ENCODE assay signal across 12 cellular contexts in genomic region chr3:59374812-59375211, GRCh38.
DNase-seq lines count a peak whose midpoint lies in the region; ATAC-seq and TF ChIP-seq lines count a peak whose summit lies in the region.
"Had no signal": no experiment of that assay in that cellular context is flagged by ENCODE, and none has a peak within 500 bp of the region (broad histone marks: within the 10 kb centered on the region; RNA-seq: fewer than 3 reads in every experiment).

No MANE protein-coding gene starts in this region.

- no peaks in the 10 kb centered on the region for H3K27me3 Mint-ChIP-seq in activated CD8-positive, alpha-beta T cell treated with anti-CD3 and anti-CD28 coated beads for 36 hours
- no peaks in the 10 kb centered on the region for H3K27me3 Mint-ChIP-seq in activated CD8-positive, alpha-beta T cell treated with anti-CD3 and anti-CD28 coated beads, Interleukin-2, amount 10 ng/mL, durations not matched to agents 7 days and 5 days (ENCODE audit: low read depth)
- H3K27me3 Mint-ChIP-seq in stimulated activated naive CD8-positive, alpha-beta T cell treated with anti-CD3 and anti-CD28 coated beads, Interleukin-15, amount 100 ng/mL, for 72 hours: no peaks in the 10 kb centered on the region
- H3K27me3 Mint-ChIP-seq: stimulated activated naive CD8-positive, alpha-beta T cell treated with anti-CD3 and anti-CD28 coated beads, Interleukin-15, Interleukin-2, amounts not matched to agents 100 ng/mL and 50 ng/mL, for 24 hours had no signal

- no peaks in the 10 kb centered on the region for H3K36me3 ChIP-seq in MM.1S (replicated peaks; ENCODE audit: insufficient read depth, low read length)

- H3K9me3 Mint-ChIP-seq in activated CD8-positive, alpha-beta T cell treated with anti-CD3 and anti-CD28 coated beads for 36 hours: no peaks in the 10 kb centered on the region
- peaks cover 8% of the 10 kb centered on the region for H3K9me3 Mint-ChIP-seq in activated CD8-positive, alpha-beta T cell treated with anti-CD3 and anti-CD28 coated beads, Interleukin-2, amount 10 ng/mL, durations not matched to agents 7 days and 5 days (ENCODE audit: insufficient read depth)
- peaks cover 7 to 22% of the 10 kb centered on the region in 2 donors for H3K9me3 Mint-ChIP-seq in stimulated activated naive CD8-positive, alpha-beta T cell treated with anti-CD3 and anti-CD28 coated beads, Interleukin-15, amount 100 ng/mL, for 72 hours

- no peaks in the 10 kb centered on the region for H3F3A ChIP-seq in MM.1S (ENCODE audit: insufficient read depth, low read length)

- no peaks in the 10 kb centered on the region for H4K20me1 ChIP-seq in MM.1S (ENCODE audit: insufficient read depth, low read length)

- H3K4me3 ChIP-seq in MM.1S (ENCODE audit: low read length): no peak overlapping the region

- no peaks in the 10 kb centered on the region for H3K9me3 ChIP-seq in MM.1S (replicated peaks; ENCODE audit: insufficient read depth, low read length)

- CTCF ChIA-PET in activated CD8-positive, alpha-beta T cell treated with anti-CD3 and anti-CD28 coated beads for 36 hours (lab: Charles Lee): no interaction called here
- CTCF ChIA-PET in activated CD8-positive, alpha-beta T cell treated with anti-CD3 and anti-CD28 coated beads, Interleukin-2, amount 10 ng/mL, durations not matched to agents 7 days and 5 days (lab: Charles Lee): no interaction called here

- H3K27ac ChIP-seq in MM.1S (ENCODE audit: low read length): peak overlapping the region; percentile 9; the same call in 1 of the 2 replicates

- no peaks in the 10 kb centered on the region for H3K36me3 Mint-ChIP-seq in activated CD8-positive, alpha-beta T cell treated with anti-CD3 and anti-CD28 coated beads for 36 hours (ENCODE audit: low read depth)
- H3K36me3 Mint-ChIP-seq in activated CD8-positive, alpha-beta T cell treated with anti-CD3 and anti-CD28 coated beads, Interleukin-2, amount 10 ng/mL, durations not matched to agents 7 days and 5 days (ENCODE audit: low read depth): no peaks in the 10 kb centered on the region

- H3K4me3 Mint-ChIP-seq in activated CD8-positive, alpha-beta T cell treated with anti-CD3 and anti-CD28 coated beads for 36 hours: no peak overlapping the region
- no peak overlapping the region for H3K4me3 Mint-ChIP-seq in activated CD8-positive, alpha-beta T cell treated with anti-CD3 and anti-CD28 coated beads, Interleukin-2, amount 10 ng/mL, durations not matched to agents 7 days and 5 days
- no peak overlapping the region for H3K4me3 Mint-ChIP-seq in stimulated activated naive CD8-positive, alpha-beta T cell treated with anti-CD3 and anti-CD28 coated beads, Interleukin-15, amount 100 ng/mL, for 72 hours
- H3K4me3 Mint-ChIP-seq: stimulated activated naive CD8-positive, alpha-beta T cell treated with anti-CD3 and anti-CD28 coated beads, Interleukin-15, Interleukin-2, amounts not matched to agents 100 ng/mL and 50 ng/mL, for 24 hours had no signal

- H3K79me2 ChIP-seq in MM.1S (ENCODE audit: low read length): no peaks in the 10 kb centered on the region

- H3K4me1 ChIP-seq in MM.1S (ENCODE audit: low read length): peaks cover 5% of the 10 kb centered on the region

- H3K9me2 ChIP-seq in MM.1S (replicated peaks; ENCODE audit: insufficient read depth, low read length): no peaks in the 10 kb centered on the region

- DNase-seq in activated CD8-positive, alpha-beta T cell treated with anti-CD3 and anti-CD28 coated beads for 36 hours: peak; percentile 35
- no peak for DNase-seq in activated CD8-positive, alpha-beta T cell treated with anti-CD3 and anti-CD28 coated beads, Interleukin-2, amount 10 ng/mL, durations not matched to agents 7 days and 5 days
- peak; percentile 57 for DNase-seq in MM.1S
- no peak for DNase-seq in stimulated activated naive CD8-positive, alpha-beta T cell treated with anti-CD3 and anti-CD28 coated beads, Interleukin-15, amount 100 ng/mL, for 72 hours
- DNase-seq in effector CD8-positive, alpha-beta T cell (lab: John Stamatoyannopoulos, UW): no peak
- no peak for DNase-seq in NCI-H510A (lab: John Stamatoyannopoulos, UW)
- DNase-seq: activated CD4-positive, alpha-beta T cell treated with anti-CD3 and anti-CD28 coated beads, Interleukin-2, amount 50 U/mL, for 1 hour; cerebellar nuclear complex; H7 had no signal

- TF ChIP-seq CTCF in activated CD8-positive, alpha-beta T cell treated with anti-CD3 and anti-CD28 coated beads for 36 hours (IDR thresholded peaks at IDR 0.05): no peak
- TF ChIP-seq CTCF in MM.1S (IDR thresholded peaks at IDR 0.05; ENCODE audit: low read length): no peak

- POLR2A ChIA-PET in activated CD8-positive, alpha-beta T cell treated with anti-CD3 and anti-CD28 coated beads for 36 hours (lab: Charles Lee): no interaction called here
- POLR2A ChIA-PET in activated CD8-positive, alpha-beta T cell treated with anti-CD3 and anti-CD28 coated beads, Interleukin-2, amount 10 ng/mL, durations not matched to agents 7 days and 5 days (lab: Charles Lee): no interaction called here

- H3K27ac Mint-ChIP-seq in activated CD8-positive, alpha-beta T cell treated with anti-CD3 and anti-CD28 coated beads for 36 hours: no peak overlapping the region
- no peak overlapping the region for H3K27ac Mint-ChIP-seq in activated CD8-positive, alpha-beta T cell treated with anti-CD3 and anti-CD28 coated beads, Interleukin-2, amount 10 ng/mL, durations not matched to agents 7 days and 5 days
- H3K27ac Mint-ChIP-seq in stimulated activated naive CD8-positive, alpha-beta T cell treated with anti-CD3 and anti-CD28 coated beads, Interleukin-15, amount 100 ng/mL, for 72 hours: no peak overlapping the region
- H3K27ac Mint-ChIP-seq: stimulated activated naive CD8-positive, alpha-beta T cell treated with anti-CD3 and anti-CD28 coated beads, Interleukin-15, Interleukin-2, amounts not matched to agents 100 ng/mL and 50 ng/mL, for 24 hours had no signal

- peaks cover 3% of the 10 kb centered on the region for H3K4me1 Mint-ChIP-seq in activated CD8-positive, alpha-beta T cell treated with anti-CD3 and anti-CD28 coated beads for 36 hours (ENCODE audit: low read depth)
- peaks cover 4% of the 10 kb centered on the region for H3K4me1 Mint-ChIP-seq in activated CD8-positive, alpha-beta T cell treated with anti-CD3 and anti-CD28 coated beads, Interleukin-2, amount 10 ng/mL, durations not matched to agents 7 days and 5 days (ENCODE audit: low read depth)
- peaks cover under 1% of the 10 kb centered on the region for H3K4me1 Mint-ChIP-seq in stimulated activated naive CD8-positive, alpha-beta T cell treated with anti-CD3 and anti-CD28 coated beads, Interleukin-15, amount 100 ng/mL, for 72 hours

- peak overlapping the region; percentile 20; the same call in 1 of the 2 replicates for H2AFZ ChIP-seq in MM.1S (ENCODE audit: low read length)

- peak; percentile 70 for ATAC-seq in activated CD8-positive, alpha-beta T cell treated with anti-CD3 and anti-CD28 coated beads for 36 hours
- no peak for ATAC-seq in activated CD8-positive, alpha-beta T cell treated with anti-CD3 and anti-CD28 coated beads, Interleukin-2, amount 10 ng/mL, durations not matched to agents 7 days and 5 days
- ATAC-seq in HG02763 (IDR thresholded peaks at IDR 0.05; ENCODE audit: unreplicated experiment) (peak; percentile 100), SK-N-SH treated with all-trans-retinoic acid at 6 μM for 48 hours (no peak)
- peak; percentile 67 for ATAC-seq in stimulated activated naive CD8-positive, alpha-beta T cell treated with anti-CD3 and anti-CD28 coated beads, Interleukin-15, amount 100 ng/mL, for 72 hours

- H3K4me2 ChIP-seq in MM.1S (ENCODE audit: low read depth, low read length): peak overlapping the region; percentile 19

- intact Hi-C loops in activated CD8-positive, alpha-beta T cell treated with anti-CD3 and anti-CD28 coated beads for 36 hours (cut with micrococcal nuclease): no loop called here

- H3K9ac ChIP-seq in MM.1S (ENCODE audit: low read length): no peak overlapping the region

- no peaks in the 10 kb centered on the region for H3K27me3 ChIP-seq in MM.1S (replicated peaks; ENCODE audit: insufficient read depth, low read length)

TF ChIP-seq in SK-N-SH treated with all-trans-retinoic acid at 6 μM for 48 hours, 23 proteins besides CTCF, POLR2A, EP300 and RAD21 (continues in another document):
- TF ChIP-seq ZNF8 (CRISPR knock-in tag; IDR thresholded peaks at IDR 0.05) (no peak), ZNF565 (CRISPR knock-in tag; conservative IDR thresholded peaks at IDR 0.05; ENCODE audit: low read depth) (no peak), ARNTL (CRISPR knock-in tag; IDR thresholded peaks at IDR 0.05; ENCODE audit: borderline replicate concordance, low read depth) (no peak), POU6F1 (CRISPR knock-in tag; IDR thresholded peaks at IDR 0.05; ENCODE audit: borderline replicate concordance, low read depth) (no peak), ZC3H10 (CRISPR knock-in tag; IDR thresholded peaks at IDR 0.05) (no peak), SNAI2 (CRISPR knock-in tag; IDR thresholded peaks at IDR 0.05) (no peak), CSDC2 (CRISPR knock-in tag; IDR thresholded peaks at IDR 0.05) (no peak), ZFP3 (CRISPR knock-in tag; IDR thresholded peaks at IDR 0.05) (no peak), CSRNP3 (CRISPR knock-in tag; IDR thresholded peaks at IDR 0.05) (no peak), RARB (CRISPR knock-in tag; IDR thresholded peaks at IDR 0.05) (no peak)

Comparison
In these comparisons a context has a peak if more than half of its experiments do, and no peak if none do; other contexts are left out.
1. ATAC-seq: peak in activated CD8-positive, alpha-beta T cell treated with anti-CD3 and anti-CD28 coated beads for 36 hours (single experiment), HG02763 (single experiment) and stimulated activated naive CD8-positive, alpha-beta T cell treated with anti-CD3 and anti-CD28 coated beads, Interleukin-15, amount 100 ng/mL, for 72 hours (single experiment); none in activated CD8-positive, alpha-beta T cell treated with anti-CD3 and anti-CD28 coated beads, Interleukin-2, amount 10 ng/mL, durations not matched to agents 7 days and 5 days (single experiment) and SK-N-SH treated with all-trans-retinoic acid at 6 μM for 48 hours (single experiment).
2. DNase-seq: peak in activated CD8-positive, alpha-beta T cell treated with anti-CD3 and anti-CD28 coated beads for 36 hours (single experiment) and MM.1S (single experiment); none in activated CD8-positive, alpha-beta T cell treated with anti-CD3 and anti-CD28 coated beads, Interleukin-2, amount 10 ng/mL, durations not matched to agents 7 days and 5 days (single experiment), stimulated activated naive CD8-positive, alpha-beta T cell treated with anti-CD3 and anti-CD28 coated beads, Interleukin-15, amount 100 ng/mL, for 72 hours (0 of 2), effector CD8-positive, alpha-beta T cell (single experiment) and NCI-H510A (single experiment).